In genomic region chr17:10521949-10522348, GRCh38 we compare ENCODE assay signal across 39 cellular contexts. TPM values are rescaled to one million over a fixed set of nuclear protein-coding genes. Genes with fewer than 3 reads are reported as not detected.
"Had no signal": no experiment of that assay in that cellular context is flagged by ENCODE, and none has a peak within 500 bp of the region (broad histone marks: within the 10 kb centered on the region; RNA-seq: fewer than 3 reads in every experiment).

No MANE protein-coding gene starts in this region.

- H3K4me3 ChIP-seq: adrenal gland, ascending aorta, body of pancreas, breast epithelium, cardiac muscle cell had no signal

- H3K27ac ChIP-seq: adrenal gland, ascending aorta, body of pancreas, brain microvascular endothelial cell, breast epithelium, cardiac muscle cell had no signal

- H3K9me3 ChIP-seq: adrenal gland, ascending aorta, body of pancreas, breast epithelium had no signal

- H3K36me3 ChIP-seq: adrenal gland, ascending aorta, brain microvascular endothelial cell, breast epithelium, cardiac muscle cell had no signal

- DNase-seq: activated effector memory CD4-positive, alpha-beta T cell treated with anti-CD3 and anti-CD28 coated beads, Interleukin-2, amount 50 U/mL, for 16 hours; activated effector memory CD4-positive, alpha-beta T cell treated with Interleukin-2 at 50 U/mL for 16 hours; activated gamma-delta T cell; activated gamma-delta T cell treated with Interleukin-2 at 50 U/mL for 16 hours; activated naive CD4-positive, alpha-beta T cell; activated naive CD4-positive, alpha-beta T cell treated with anti-CD3 and anti-CD28 coated beads for 36 hours; activated naive CD4-positive, alpha-beta T cell treated with anti-CD3 and anti-CD28 coated beads, Interleukin-2, amount 10 ng/mL, durations not matched to agents 7 days and 5 days; activated naive CD4-positive, alpha-beta T cell treated with anti-CD3 and anti-CD28 coated beads, Interleukin-2, amount 50 U/mL, for 16 hours; activated naive CD4-positive, alpha-beta T cell treated with Interleukin-2 at 50 U/mL for 16 hours; activated naive CD8-positive, alpha-beta T cell treated with anti-CD3 and anti-CD28 coated beads for 36 hours; activated naive CD8-positive, alpha-beta T cell treated with anti-CD3 and anti-CD28 coated beads, Interleukin-2, amount 10 ng/mL, durations not matched to agents 7 days and 5 days; activated naive CD8-positive, alpha-beta T cell treated with anti-CD3 and anti-CD28 coated beads, Interleukin-2, amount 50 U/mL, for 24 hours; activated T-cell treated with anti-CD3 and anti-CD28 coated beads, Interleukin-2, amount 50 U/mL, for 1 hour; activated T-cell treated with anti-CD3 and anti-CD28 coated beads, Interleukin-2, amount 50 U/mL, for 24 hours; activated T-cell treated with anti-CD3 and anti-CD28 coated beads, Interleukin-2, amount 50 U/mL, for 4 hours; activated T-cell treated with anti-CD3 and anti-CD28 coated beads, Interleukin-2, amount 50 U/mL, for 72 hours; adrenal gland; amniotic stem cell; amygdala; anterior cingulate cortex; aorta; body of pancreas; brain microvascular endothelial cell; caudate nucleus; central memory CD4-positive, alpha-beta T cell; cerebellar nuclear complex had no signal

- H3K4me1 ChIP-seq: adrenal gland, ascending aorta, body of pancreas, breast epithelium had no signal

- H3K27me3 ChIP-seq: adrenal gland, ascending aorta, body of pancreas, brain microvascular endothelial cell, breast epithelium had no signal

RNA-seq across cellular contexts. Expression of gene MYH1, which starts 3.6 kb away (rescaled TPM):
- total RNA-seq: activated naive CD4-positive, alpha-beta T cell treated with anti-CD3 and anti-CD28 coated beads for 36 hours; activated naive CD4-positive, alpha-beta T cell treated with anti-CD3 and anti-CD28 coated beads, Interleukin-2, amount 50 U/mL, for 72 hours; activated naive CD8-positive, alpha-beta T cell treated with anti-CD3 and anti-CD28 coated beads for 36 hours; activated naive CD8-positive, alpha-beta T cell treated with anti-CD3 and anti-CD28 coated beads, Interleukin-2, amount 10 ng/mL, durations not matched to agents 7 days and 5 days; activated T-cell treated with anti-CD3 and anti-CD28 coated beads, Interleukin-2, amount 50 U/mL, for 4 hours; activated T-cell treated with anti-CD3 and anti-CD28 coated beads, Interleukin-2, amount 50 U/mL, for 72 hours; activated T-helper 1 cell treated with anti-CD3 and anti-CD28 coated beads, Interleukin-12 subunit alpha, Interleukin-12 subunit beta, Interleukin-2, Interleukin-4 antibody, amounts not matched to agents 30 ng/mL and 10 ng/mL and 1 ng/mL, durations not matched to agents 14 hours and 24 hours and 36 hours; activated T-helper 17 cell treated with anti-CD3 and anti-CD28 coated beads, Interleukin-2, amount 50 U/mL, for 72 hours; activated T-helper 2 cell treated with anti-CD3 and anti-CD28 coated beads, Interferon-gamma antibody, Interleukin-2, Interleukin-4, amounts not matched to agents 10 μg/mL and 5 μg/mL and 100 μg/mL, durations not matched to agents 14 hours and 24 hours and 36 hours; aorta; ascending aorta; astrocyte; body of pancreas; bronchial epithelial cell; cardiac muscle cell; chondrocyte had no signal
- polyA plus RNA-seq: cardiac muscle cell had no signal

RNA-seq across cellular contexts. Expression of gene MYH2, which starts 27.5 kb away (rescaled TPM):
- total RNA-seq: activated naive CD4-positive, alpha-beta T cell treated with anti-CD3 and anti-CD28 coated beads for 36 hours; activated naive CD4-positive, alpha-beta T cell treated with anti-CD3 and anti-CD28 coated beads, Interleukin-2, amount 50 U/mL, for 72 hours; activated naive CD8-positive, alpha-beta T cell treated with anti-CD3 and anti-CD28 coated beads for 36 hours; activated naive CD8-positive, alpha-beta T cell treated with anti-CD3 and anti-CD28 coated beads, Interleukin-2, amount 10 ng/mL, durations not matched to agents 7 days and 5 days; activated T-cell treated with anti-CD3 and anti-CD28 coated beads, Interleukin-2, amount 50 U/mL, for 4 hours; activated T-cell treated with anti-CD3 and anti-CD28 coated beads, Interleukin-2, amount 50 U/mL, for 72 hours; activated T-helper 1 cell treated with anti-CD3 and anti-CD28 coated beads, Interleukin-12 subunit alpha, Interleukin-12 subunit beta, Interleukin-2, Interleukin-4 antibody, amounts not matched to agents 30 ng/mL and 10 ng/mL and 1 ng/mL, durations not matched to agents 14 hours and 24 hours and 36 hours; activated T-helper 17 cell treated with anti-CD3 and anti-CD28 coated beads, Interleukin-2, amount 50 U/mL, for 72 hours; activated T-helper 2 cell treated with anti-CD3 and anti-CD28 coated beads, Interferon-gamma antibody, Interleukin-2, Interleukin-4, amounts not matched to agents 10 μg/mL and 5 μg/mL and 100 μg/mL, durations not matched to agents 14 hours and 24 hours and 36 hours; aorta; ascending aorta; body of pancreas; bronchial epithelial cell; cardiac muscle cell; chondrocyte had no signal
- polyA plus RNA-seq: cardiac muscle cell had no signal

RNA-seq across cellular contexts. Expression of gene MYH4, which starts 52.6 kb away (rescaled TPM):
- total RNA-seq: activated naive CD4-positive, alpha-beta T cell treated with anti-CD3 and anti-CD28 coated beads for 36 hours; activated naive CD4-positive, alpha-beta T cell treated with anti-CD3 and anti-CD28 coated beads, Interleukin-2, amount 50 U/mL, for 72 hours; activated naive CD8-positive, alpha-beta T cell treated with anti-CD3 and anti-CD28 coated beads for 36 hours; activated naive CD8-positive, alpha-beta T cell treated with anti-CD3 and anti-CD28 coated beads, Interleukin-2, amount 10 ng/mL, durations not matched to agents 7 days and 5 days; activated T-cell treated with anti-CD3 and anti-CD28 coated beads, Interleukin-2, amount 50 U/mL, for 4 hours; activated T-cell treated with anti-CD3 and anti-CD28 coated beads, Interleukin-2, amount 50 U/mL, for 72 hours; activated T-helper 1 cell treated with anti-CD3 and anti-CD28 coated beads, Interleukin-12 subunit alpha, Interleukin-12 subunit beta, Interleukin-2, Interleukin-4 antibody, amounts not matched to agents 30 ng/mL and 10 ng/mL and 1 ng/mL, durations not matched to agents 14 hours and 24 hours and 36 hours; activated T-helper 17 cell treated with anti-CD3 and anti-CD28 coated beads, Interleukin-2, amount 50 U/mL, for 72 hours; activated T-helper 2 cell treated with anti-CD3 and anti-CD28 coated beads, Interferon-gamma antibody, Interleukin-2, Interleukin-4, amounts not matched to agents 10 μg/mL and 5 μg/mL and 100 μg/mL, durations not matched to agents 14 hours and 24 hours and 36 hours; adrenal gland; aorta; ascending aorta; astrocyte; body of pancreas; breast epithelium; bronchial epithelial cell; cardiac septum; cerebellum; chondrocyte had no signal
- polyA plus RNA-seq: adipose tissue, adrenal gland, aorta had no signal
